Comparison of ENCODE assay signal across 1 cellular context in the genomic region with DNA sequence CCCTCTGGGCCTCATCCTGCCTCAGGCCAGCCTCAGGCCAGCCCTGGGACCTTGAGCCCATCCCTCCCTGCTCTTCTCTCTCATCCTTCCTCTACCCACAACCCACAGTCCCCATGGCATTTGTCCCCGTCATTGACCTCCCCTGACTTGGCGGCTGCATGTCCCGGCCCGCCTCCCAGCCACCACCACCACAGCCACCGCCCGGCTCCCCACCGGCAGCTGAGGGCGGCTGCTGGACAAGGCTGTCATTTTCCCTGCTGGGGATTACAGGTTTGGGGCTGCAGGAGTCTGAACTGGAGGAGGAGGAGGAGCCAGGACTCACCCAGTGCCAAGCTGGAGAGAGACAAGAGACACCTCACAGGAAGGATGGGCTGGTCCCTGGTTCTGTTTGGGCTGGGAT.
A peak's percentile ranks its signal among the peaks of the same experiment; 100 is the strongest.
TF ChIP-seq lines count a peak whose summit lies in the region.

No MANE protein-coding gene starts in this region.

TF ChIP-seq in HepG2, 621 proteins besides CTCF, POLR2A, EP300 and RAD21 (continued from another document):
- TF ChIP-seq, protein P1, sequence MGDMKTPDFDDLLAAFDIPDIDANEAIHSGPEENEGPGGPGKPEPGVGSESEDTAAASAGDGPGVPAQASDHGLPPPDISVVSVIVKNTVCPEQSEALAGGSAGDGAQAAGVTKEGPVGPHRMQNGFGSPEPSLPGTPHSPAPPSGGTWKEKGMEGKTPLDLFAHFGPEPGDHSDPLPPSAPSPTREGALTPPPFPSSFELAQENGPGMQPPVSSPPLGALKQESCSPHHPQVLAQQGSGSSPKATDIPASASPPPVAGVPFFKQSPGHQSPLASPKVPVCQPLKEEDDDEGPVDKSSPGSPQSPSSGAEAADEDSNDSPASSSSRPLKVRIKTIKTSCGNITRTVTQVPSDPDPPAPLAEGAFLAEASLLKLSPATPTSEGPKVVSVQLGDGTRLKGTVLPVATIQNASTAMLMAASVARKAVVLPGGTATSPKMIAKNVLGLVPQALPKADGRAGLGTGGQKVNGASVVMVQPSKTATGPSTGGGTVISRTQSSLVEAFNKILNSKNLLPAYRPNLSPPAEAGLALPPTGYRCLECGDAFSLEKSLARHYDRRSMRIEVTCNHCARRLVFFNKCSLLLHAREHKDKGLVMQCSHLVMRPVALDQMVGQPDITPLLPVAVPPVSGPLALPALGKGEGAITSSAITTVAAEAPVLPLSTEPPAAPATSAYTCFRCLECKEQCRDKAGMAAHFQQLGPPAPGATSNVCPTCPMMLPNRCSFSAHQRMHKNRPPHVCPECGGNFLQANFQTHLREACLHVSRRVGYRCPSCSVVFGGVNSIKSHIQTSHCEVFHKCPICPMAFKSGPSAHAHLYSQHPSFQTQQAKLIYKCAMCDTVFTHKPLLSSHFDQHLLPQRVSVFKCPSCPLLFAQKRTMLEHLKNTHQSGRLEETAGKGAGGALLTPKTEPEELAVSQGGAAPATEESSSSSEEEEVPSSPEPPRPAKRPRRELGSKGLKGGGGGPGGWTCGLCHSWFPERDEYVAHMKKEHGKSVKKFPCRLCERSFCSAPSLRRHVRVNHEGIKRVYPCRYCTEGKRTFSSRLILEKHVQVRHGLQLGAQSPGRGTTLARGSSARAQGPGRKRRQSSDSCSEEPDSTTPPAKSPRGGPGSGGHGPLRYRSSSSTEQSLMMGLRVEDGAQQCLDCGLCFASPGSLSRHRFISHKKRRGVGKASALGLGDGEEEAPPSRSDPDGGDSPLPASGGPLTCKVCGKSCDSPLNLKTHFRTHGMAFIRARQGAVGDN (CRISPR knock-in tag; IDR thresholded peaks at IDR 0.05): peak; percentile 81
- TF ChIP-seq SP5 (CRISPR knock-in tag; IDR thresholded peaks at IDR 0.05; ENCODE audit: borderline replicate concordance, low read depth): no peak
- TF ChIP-seq REL (CRISPR knock-in tag; conservative IDR thresholded peaks at IDR 0.05): no peak
- peak; percentile 33; the same call in 1 of the 2 replicates for TF ChIP-seq ZNF605 (CRISPR knock-in tag; IDR thresholded peaks at IDR 0.05)
- no peak; the same call in 1 of the 2 replicates for TF ChIP-seq ZBTB38 (CRISPR knock-in tag; IDR thresholded peaks at IDR 0.05)
- no peak for TF ChIP-seq MAFG (CRISPR knock-in tag; IDR thresholded peaks at IDR 0.05)
- TF ChIP-seq ZBTB34 (CRISPR knock-in tag; IDR thresholded peaks at IDR 0.05): no peak
- TF ChIP-seq ZBTB37 (CRISPR knock-in tag; IDR thresholded peaks at IDR 0.05): no peak
- no peak for TF ChIP-seq STAT5B (CRISPR knock-in tag; IDR thresholded peaks at IDR 0.05)
- TF ChIP-seq PCBP2 (optimal IDR thresholded peaks at IDR 0.05; ENCODE audit: low read depth, low read length, poor library complexity, severe bottlenecking): no peak
